Comparison of ENCODE assay signal across 8 cellular contexts in the genomic region with DNA sequence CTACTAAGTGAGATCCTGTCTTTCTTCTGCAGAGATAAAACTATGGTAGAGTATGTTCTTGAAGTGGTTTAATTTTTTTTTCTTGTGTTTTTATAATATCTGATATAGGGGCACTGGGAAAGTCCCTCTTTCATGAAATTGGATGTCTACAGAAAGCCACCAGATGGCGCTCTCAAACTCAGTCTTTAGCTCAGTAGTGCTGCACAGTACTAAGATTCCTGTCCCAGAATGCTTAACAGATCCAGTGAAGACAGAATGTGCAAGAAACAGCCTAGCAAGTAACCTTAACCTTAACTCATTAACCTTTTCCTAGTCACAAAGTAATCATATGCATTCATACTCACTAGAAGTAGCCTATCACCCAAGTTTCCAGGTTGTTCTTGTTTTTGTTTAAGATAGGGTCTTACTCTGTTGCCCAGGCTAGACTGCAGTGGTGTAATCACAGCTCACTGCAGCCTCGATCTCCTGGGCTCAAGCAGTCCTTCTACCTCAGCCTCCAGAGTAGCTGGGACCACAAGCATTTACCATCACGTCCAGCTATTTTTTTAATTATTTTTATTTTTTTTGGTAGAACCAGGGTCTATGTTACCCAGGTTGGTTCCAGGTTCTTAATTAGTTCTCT. TPM values are rescaled to one million over a fixed set of nuclear protein-coding genes. Genes with fewer than 3 reads are reported as not detected.
DNase-seq lines count a peak whose midpoint lies in the region; ATAC-seq and TF ChIP-seq lines count a peak whose summit lies in the region.

No MANE protein-coding gene starts in this region.

- peaks cover 10% of the 10 kb centered on the region for H3K36me3 Mint-ChIP-seq in activated T-cell treated with anti-CD3 and anti-CD28 coated beads, Interleukin-2, amount 50 U/mL, for 4 hours (ENCODE audit: insufficient read depth)

- DNase-seq in AG20443 (ENCODE audit: low spot score) (peak; percentile 74), Panc1 (ENCODE audit: low read depth, low spot score) (peak; percentile 55), fibroblast of lung (ENCODE audit: low read depth in 2 of 2) (peak; percentile 62 to 85), neuronal stem cell (ENCODE audit: low spot score) (peak; percentile 68), suprapubic skin (ENCODE audit: low spot score in 2 of 2) (no peak)
- peak; percentile 80 for DNase-seq in Jurkat, Clone E6-1 (ENCODE audit: low read depth, low spot score)
- DNase-seq in activated T-cell treated with anti-CD3 and anti-CD28 coated beads, Interleukin-2, amount 50 U/mL, for 4 hours, result peak; percentile 60

- intact Hi-C loops in Panc1 (cut with micrococcal nuclease; ENCODE audit: unreplicated experiment), result loop anchor here (1.0 kb wide), 1 partner anchor 57 kb away; a partner anchor contains a TSS

- no peak overlapping the region for H3K4me3 Mint-ChIP-seq in activated T-cell treated with anti-CD3 and anti-CD28 coated beads, Interleukin-2, amount 50 U/mL, for 4 hours

- CTCF ChIA-PET in Panc1 (lab: Charles Lee), result interaction anchor here (0.5 to 1.3 kb wide), 14 partner anchors 8 to 163 kb away, joined by 3 to 24 read pairs (median 4); a partner anchor contains a TSS

- H3K4me1 Mint-ChIP-seq in activated T-cell treated with anti-CD3 and anti-CD28 coated beads, Interleukin-2, amount 50 U/mL, for 4 hours (ENCODE audit: low read depth), result peaks cover 5% of the 10 kb centered on the region

- H3K4ac ChIP-seq in neuronal stem cell (ENCODE audit: low read length), result no peak overlapping the region

- H2BK120ac ChIP-seq in neuronal stem cell (ENCODE audit: low read depth, low read length), result no peak overlapping the region

- peak; percentile 67 for ATAC-seq in GM18868 (IDR thresholded peaks at IDR 0.05; ENCODE audit: unreplicated experiment)
- ATAC-seq in Panc1, result peak; percentile 97
- ATAC-seq in activated T-cell treated with anti-CD3 and anti-CD28 coated beads, Interleukin-2, amount 50 U/mL, for 4 hours, result peak; percentile 82 to 94

- H3K27me3 ChIP-seq in Panc1 (ENCODE audit: control insufficient read depth, insufficient read depth, low read length) (no peaks in the 10 kb centered on the region), fibroblast of lung (ENCODE audit: control insufficient read depth, insufficient read depth, low read length) (no peaks in the 10 kb centered on the region), neuronal stem cell (ENCODE audit: control insufficient read depth in 3 of 3, insufficient read depth in 3 of 3, low read depth in 1 of 3, low read length in 3 of 3) (no peaks in the 10 kb centered on the region), suprapubic skin (no peaks in the 10 kb centered on the region)

- no peak overlapping the region for H2BK12ac ChIP-seq in neuronal stem cell (ENCODE audit: low read length)

- no peak overlapping the region for H4K91ac ChIP-seq in neuronal stem cell (ENCODE audit: low read depth, low read length, poor library complexity)

- no peak overlapping the region for H3K27ac ChIP-seq in Panc1 (ENCODE audit: low read length)
- H3K27ac ChIP-seq in fibroblast of lung (ENCODE audit: insufficient read depth, low read length), result no peak overlapping the region
- H3K27ac ChIP-seq in neuronal stem cell (replicated peaks; ENCODE audit: low read length), result no peak overlapping the region
- H3K27ac ChIP-seq in suprapubic skin, result no peak overlapping the region

- WGBS in neuronal stem cell (ENCODE audit: extremely low coverage in 2 of 2, insufficient read length in 2 of 2, insufficient replicate concordance in 1 of 2), 2 donors, result no CpG with 5 or more reads among the region's 3 CpGs
- 50% methylated on average over 3 of the region's 3 CpGs for WGBS in suprapubic skin

- no peak overlapping the region for H2AK5ac ChIP-seq in neuronal stem cell (ENCODE audit: low read depth, low read length)

- no peak overlapping the region for H4K8ac ChIP-seq in neuronal stem cell (ENCODE audit: low read depth, low read length)

- H3K4me1 ChIP-seq in Panc1 (ENCODE audit: control insufficient read depth, insufficient read depth, low read length), result no peaks in the 10 kb centered on the region
- no peaks in the 10 kb centered on the region for H3K4me1 ChIP-seq in fibroblast of lung (ENCODE audit: control insufficient read depth, extremely low read depth, insufficient read depth, low read length)
- no peaks in the 10 kb centered on the region for H3K4me1 ChIP-seq in neuronal stem cell (ENCODE audit: control insufficient read depth in 2 of 2, insufficient read depth in 1 of 2, low read depth in 1 of 2, low read length in 2 of 2)
- H3K4me1 ChIP-seq in suprapubic skin, result no peaks in the 10 kb centered on the region

- H3K18ac ChIP-seq in neuronal stem cell (ENCODE audit: low read length), result no peak overlapping the region

- H3K4me3 ChIP-seq in Jurkat, Clone E6-1 (ENCODE audit: low read length), result no peak overlapping the region
- H3K4me3 ChIP-seq in Panc1 (ENCODE audit: low read depth in 2 of 2, low read length in 2 of 2) (no peak overlapping the region), fibroblast of lung (replicated peaks in 1 of 4; ENCODE audit: control extremely low read depth in 1 of 4, insufficient read depth in 1 of 4, low read depth in 3 of 4, low read length in 4 of 4) (no peak overlapping the region), neuronal stem cell (ENCODE audit: low read length in 2 of 2) (no peak overlapping the region), suprapubic skin (no peak overlapping the region)

- POLR2A ChIA-PET in Panc1 (lab: Charles Lee), result no interaction called here

- no peaks in the 10 kb centered on the region for H3K27me3 Mint-ChIP-seq in activated T-cell treated with anti-CD3 and anti-CD28 coated beads, Interleukin-2, amount 50 U/mL, for 4 hours (ENCODE audit: low read depth)

- TF ChIP-seq EP300 in suprapubic skin (IDR thresholded peaks at IDR 0.05), result no peak

- H3K9ac ChIP-seq in fibroblast of lung (ENCODE audit: insufficient read depth, low read length), result no peak overlapping the region
- no peak overlapping the region for H3K9ac ChIP-seq in neuronal stem cell (ENCODE audit: low read depth, low read length, poor library complexity)

- no TSS peak for BruUV-seq in Panc1 (replicated peaks; lab: Mats Ljungman, UMichigan)

- TF ChIP-seq CTCF in Panc1 (IDR thresholded peaks at IDR 0.05) (peak; percentile 87), fibroblast of lung (conservative IDR thresholded peaks at IDR 0.05 in 1 of 2, IDR thresholded peaks at IDR 0.05 in 1 of 2; ENCODE audit: low read depth in 1 of 2, low read length in 2 of 2) (peak; percentile 71 to 74), suprapubic skin (IDR thresholded peaks at IDR 0.05) (peak; percentile 66 to 74)

- H2AFZ ChIP-seq in fibroblast of lung (ENCODE audit: low read length), result no peak overlapping the region
- H2AFZ ChIP-seq in neuronal stem cell (ENCODE audit: low read length), result no peak overlapping the region

- H3K9me3 Mint-ChIP-seq in activated T-cell treated with anti-CD3 and anti-CD28 coated beads, Interleukin-2, amount 50 U/mL, for 4 hours, result no peaks in the 10 kb centered on the region

- in situ Hi-C loops in Panc1 (cut with HindIII; ENCODE audit: low pct_unique_long_range_greater_than_20kb, low sequenced_read_pairs), result no loop called here

- no peak overlapping the region for H3K14ac ChIP-seq in neuronal stem cell (ENCODE audit: low read length)

- no peaks in the 10 kb centered on the region for H3K79me2 ChIP-seq in fibroblast of lung (ENCODE audit: control insufficient read depth, insufficient read depth, low read length)

- H2BK5ac ChIP-seq in neuronal stem cell (ENCODE audit: low read length), result no peak overlapping the region

- H3K9me3 ChIP-seq in Panc1 (ENCODE audit: control insufficient read depth, insufficient read depth, low read depth, low read length) (no peaks in the 10 kb centered on the region), fibroblast of lung (ENCODE audit: control insufficient read depth, insufficient read depth, low read depth, low read length) (no peaks in the 10 kb centered on the region), neuronal stem cell (replicated peaks in 1 of 2; ENCODE audit: control insufficient read depth in 2 of 2, insufficient read depth in 1 of 2, low read depth in 1 of 2, low read length in 2 of 2) (no peaks in the 10 kb centered on the region), suprapubic skin (no peaks in the 10 kb centered on the region)

- no peaks in the 10 kb centered on the region for H3K79me1 ChIP-seq in neuronal stem cell (ENCODE audit: low read depth, low read length)

- no peaks in the 10 kb centered on the region for H4K20me1 ChIP-seq in fibroblast of lung (ENCODE audit: control insufficient read depth, extremely low read depth, insufficient read depth, low read length)

- H3K23ac ChIP-seq in neuronal stem cell (ENCODE audit: low read depth, low read length, poor library complexity), result no peak overlapping the region

- peaks cover 7% of the 10 kb centered on the region; the same call in 1 of the 2 replicates for H3K36me3 ChIP-seq in Panc1 (ENCODE audit: control insufficient read depth, insufficient read depth, low read length)
- no peaks in the 10 kb centered on the region for H3K36me3 ChIP-seq in fibroblast of lung (ENCODE audit: control insufficient read depth, insufficient read depth, low read length)
- H3K36me3 ChIP-seq in neuronal stem cell (replicated peaks in 1 of 2; ENCODE audit: control insufficient read depth in 2 of 2, insufficient read depth in 2 of 2, low read length in 2 of 2), result peaks cover 1 to 34% of the 10 kb centered on the region in 2 donors
- peaks cover 4% of the 10 kb centered on the region for H3K36me3 ChIP-seq in suprapubic skin

- H3K4me2 ChIP-seq in fibroblast of lung (ENCODE audit: extremely low read depth, insufficient read depth, low read length), result no peak overlapping the region
- H3K4me2 ChIP-seq in neuronal stem cell (ENCODE audit: insufficient read depth, low read length, poor library complexity, severe bottlenecking), result no peak overlapping the region

- no peak overlapping the region for H2BK15ac ChIP-seq in neuronal stem cell (ENCODE audit: low read length)

- TF ChIP-seq POLR2A in suprapubic skin (IDR thresholded peaks at IDR 0.05), result no peak

RNA-seq across cellular contexts. Expression of a gene that starts 56.7 kb away (rescaled TPM):
- polyA plus RNA-seq in Jurkat, Clone E6-1 (2012; ENCODE audit: insufficient read depth, insufficient read length), result 22.1 TPM
- total RNA-seq in Panc1 (2021; ENCODE audit: unreplicated experiment) (79.0 TPM), fibroblast of lung (19.3 and 21.3 TPM in 2 replicates), suprapubic skin (100 to 1,000 TPM; 107 to 300 (median 185) TPM)
- polyA plus RNA-seq in Panc1 (2012; ENCODE audit: insufficient read length), result 25.2 TPM
- 10 to 100 TPM; 45.7 to 48.8 (median 47.4) TPM for total RNA-seq in activated T-cell treated with anti-CD3 and anti-CD28 coated beads, Interleukin-2, amount 50 U/mL, for 4 hours
- polyA plus RNA-seq in fibroblast of lung, result 19.4 and 24.5 TPM in 2 replicates
- 15.4 and 15.9 TPM in 2 replicates for polyA plus RNA-seq in fibroblast of lung (2012)
- 7.9 and 11.5 TPM in 2 replicates for polyA minus RNA-seq in fibroblast of lung (ENCODE audit: low replicate concordance)
- polyA plus RNA-seq in neuronal stem cell (2013, experiment 1 of 2), result 15.4 TPM
- polyA plus RNA-seq in neuronal stem cell (2013, experiment 2 of 2), result 14.6 TPM

Comparison
In these comparisons a context has a peak if more than half of its experiments do, and no peak if none do; other contexts are left out.
1. DNase-seq: peak in AG20443 (single experiment), Jurkat, Clone E6-1 (single experiment), Panc1 (single experiment), activated T-cell treated with anti-CD3 and anti-CD28 coated beads, Interleukin-2, amount 50 U/mL, for 4 hours (single experiment), fibroblast of lung (2 of 2) and neuronal stem cell (single experiment); none in suprapubic skin (0 of 2).
2. Peak in every context shown above with its lines, with median percentiles within 50 percentile points of each other: ATAC-seq and CTCF ChIP-seq.